In genomic region chr14:30820674-30821073, GRCh38 we compare ENCODE assay signal across 27 cellular contexts.
"Had no signal": no experiment of that assay in that cellular context is flagged by ENCODE, and none has a peak within 500 bp of the region (broad histone marks: within the 10 kb centered on the region; RNA-seq: fewer than 3 reads in every experiment).

No MANE protein-coding gene starts in this region.

- ATAC-seq: natural killer cell treated with Interleukin-12 subunit alpha and Interleukin-12 subunit beta and Interleukin-15 and Interleukin-18, amount 100 ng/mL, for 72 hours; pancreas; psoas muscle; right cardiac atrium; right lobe of liver; stimulated activated effector memory CD8-positive, alpha-beta T cell treated with anti-CD3 and anti-CD28 coated beads, Interleukin-12 subunit alpha, Interleukin-12 subunit beta, amount 100 ng/mL, for 72 hours; stimulated activated naive B cell treated with anti-CD40 and anti-IgM and Interleukin-4, amounts not matched to agents 10 μg/mL and 1 μg/mL and 100 μg/mL, for 72 hours had no signal

- DNase-seq: nephron progenitor cell; nucleus accumbens; pancreas; psoas muscle; right cardiac atrium; right lobe of liver; sigmoid colon; small intestine; stimulated activated CD4-positive, alpha-beta T cell treated with anti-CD3 and anti-CD28 coated beads, Interleukin-15, amount 100 ng/mL, for 24 hours; stimulated activated CD4-positive, alpha-beta T cell treated with anti-CD3 and anti-CD28 coated beads, Interleukin-2, amount 100 ng/mL, for 24 hours; stimulated activated CD4-positive, alpha-beta T cell treated with anti-CD3 and anti-CD28 coated beads, Interleukin-2, amount 100 ng/mL, for 48 hours; stimulated activated CD4-positive, alpha-beta T cell treated with anti-CD3 and anti-CD28 coated beads, Interleukin-4, amount 100 ng/mL, for 24 hours; stimulated activated naive B cell treated with anti-CD40 and anti-IgM and Interleukin-4, amounts not matched to agents 10 μg/mL and 1 μg/mL and 100 μg/mL, for 72 hours; stimulated activated naive CD4-positive, alpha-beta T cell treated with Interleukin-2 at 50 U/mL for 16 hours; stomach; thyroid gland; trophoblast cell; upper lobe of left lung had no signal

- H3K27ac ChIP-seq: neutrophil, pancreas, psoas muscle, right lobe of liver, sigmoid colon, stomach, thoracic aorta, thyroid gland, tibial nerve, upper lobe of left lung, vagina had no signal

- H3K9me3 ChIP-seq: neutrophil, pancreas, right lobe of liver, thyroid gland, vagina had no signal

- FAIRE-seq: pancreas, small intestine, urothelium cell line had no signal

- H3K27me3 ChIP-seq: neutrophil, pancreas, right lobe of liver, sigmoid colon, stomach, thyroid gland, tibial nerve, upper lobe of left lung, vagina had no signal

- H3K4me1 ChIP-seq: pancreas, psoas muscle, right lobe of liver, sigmoid colon, stomach, thyroid gland, tibial nerve, upper lobe of left lung, vagina had no signal

- H3K4me1 Mint-ChIP-seq: nephron progenitor cell; neural crest cell; stimulated activated effector memory CD8-positive, alpha-beta T cell treated with anti-CD3 and anti-CD28 coated beads, Interleukin-12 subunit alpha, Interleukin-12 subunit beta, amount 100 ng/mL, for 72 hours; stimulated activated naive B cell treated with anti-CD40 and anti-IgM and Interleukin-4, amounts not matched to agents 10 μg/mL and 1 μg/mL and 100 μg/mL, for 72 hours had no signal

- H3K36me3 Mint-ChIP-seq: stimulated activated effector memory CD8-positive, alpha-beta T cell treated with anti-CD3 and anti-CD28 coated beads, Interleukin-12 subunit alpha, Interleukin-12 subunit beta, amount 100 ng/mL, for 72 hours had no signal

- H3K4me3 Mint-ChIP-seq: natural killer cell treated with Interleukin-12 subunit alpha and Interleukin-12 subunit beta and Interleukin-15 and Interleukin-18, amount 100 ng/mL, for 72 hours; nephron progenitor cell; neural crest cell; stimulated activated effector memory CD8-positive, alpha-beta T cell treated with anti-CD3 and anti-CD28 coated beads, Interleukin-12 subunit alpha, Interleukin-12 subunit beta, amount 100 ng/mL, for 72 hours; stimulated activated naive B cell treated with anti-CD40 and anti-IgM and Interleukin-4, amounts not matched to agents 10 μg/mL and 1 μg/mL and 100 μg/mL, for 72 hours; stimulated activated naive CD8-positive, alpha-beta T cell treated with anti-CD3 and anti-CD28 coated beads, Interleukin-15, Interleukin-2, amounts not matched to agents 100 ng/mL and 50 ng/mL, for 24 hours had no signal

- H3K27ac Mint-ChIP-seq: natural killer cell treated with Interleukin-12 subunit alpha and Interleukin-12 subunit beta and Interleukin-15 and Interleukin-18, amount 100 ng/mL, for 72 hours; nephron progenitor cell; stimulated activated effector memory CD8-positive, alpha-beta T cell treated with anti-CD3 and anti-CD28 coated beads, Interleukin-12 subunit alpha, Interleukin-12 subunit beta, amount 100 ng/mL, for 72 hours; stimulated activated naive B cell treated with anti-CD40 and anti-IgM and Interleukin-4, amounts not matched to agents 10 μg/mL and 1 μg/mL and 100 μg/mL, for 72 hours; stimulated activated naive CD8-positive, alpha-beta T cell treated with anti-CD3 and anti-CD28 coated beads, Interleukin-15, Interleukin-2, amounts not matched to agents 100 ng/mL and 50 ng/mL, for 24 hours had no signal

- H3K36me3 ChIP-seq: neutrophil, pancreas, right lobe of liver, sigmoid colon, stomach, thoracic aorta, thyroid gland, tibial nerve, upper lobe of left lung, vagina had no signal

- H3K4me3 ChIP-seq: pancreas, psoas muscle, right lobe of liver, sigmoid colon, stomach, thoracic aorta, thyroid gland, tibial nerve, upper lobe of left lung, vagina had no signal
